16 cellular contexts compared by ENCODE assay signal in the genomic region with DNA sequence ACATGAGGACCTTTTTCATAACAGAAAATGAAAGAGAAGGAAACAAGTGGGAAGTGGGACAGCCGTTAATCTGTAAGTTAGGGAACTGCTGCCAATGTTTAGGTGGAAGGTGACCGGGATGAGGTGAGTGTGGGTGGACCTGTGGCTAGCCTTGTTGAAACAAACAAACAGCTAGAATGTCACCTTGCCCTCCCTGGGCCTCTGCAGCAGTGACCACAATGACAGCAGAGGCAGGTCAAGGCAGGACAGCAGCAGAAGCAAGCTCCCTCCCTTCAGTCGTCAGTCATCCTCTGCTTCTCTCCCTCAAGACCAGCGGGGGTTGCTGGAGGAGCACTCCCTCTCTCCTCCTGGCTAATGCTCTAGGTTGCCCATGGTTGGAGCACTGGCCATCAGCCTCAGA.
DNase-seq lines count a peak whose midpoint lies in the region; ATAC-seq, FAIRE-seq and TF ChIP-seq lines count a peak whose summit lies in the region.
"Had no signal": no experiment of that assay in that cellular context is flagged by ENCODE, and none has a peak within 500 bp of the region (broad histone marks: within the 10 kb centered on the region; RNA-seq: fewer than 3 reads in every experiment).

No MANE protein-coding gene starts in this region.

- no peaks in the 10 kb centered on the region for H3K9me3 Mint-ChIP-seq in immature natural killer cell
- H3K9me3 Mint-ChIP-seq: CD4-positive, CD25-positive, alpha-beta regulatory T cell; stimulated activated memory B cell treated with anti-CD40 and anti-IgM and Interleukin-4, amounts not matched to agents 10 μg/mL and 1 μg/mL and 100 μg/mL, for 72 hours had no signal

- H3K4me1 Mint-ChIP-seq in immature natural killer cell: peaks cover 42% of the 10 kb centered on the region in 2 donors

- H3K36me3 Mint-ChIP-seq in immature natural killer cell: peaks cover 5 to 8% (median 7%) of the 10 kb centered on the region in 3 donors

- no peaks in the 10 kb centered on the region for H3K9me3 ChIP-seq in RWPE2 (ENCODE audit: severe bottlenecking)
- H3K9me3 ChIP-seq: transverse colon had no signal

- no peak overlapping the region for H3K4me3 ChIP-seq in RWPE2 (ENCODE audit: severe bottlenecking)
- H3K4me3 ChIP-seq: transverse colon had no signal

- H3K27me3 Mint-ChIP-seq in immature natural killer cell (ENCODE audit: low read depth in 3 of 3): no peaks in the 10 kb centered on the region
- H3K27me3 Mint-ChIP-seq: CD4-positive, CD25-positive, alpha-beta regulatory T cell; stimulated activated memory B cell treated with anti-CD40 and anti-IgM and Interleukin-4, amounts not matched to agents 10 μg/mL and 1 μg/mL and 100 μg/mL, for 72 hours had no signal

- no peaks in the 10 kb centered on the region for H3K27me3 ChIP-seq in RWPE2 (ENCODE audit: insufficient read depth, poor library complexity, severe bottlenecking)
- H3K27me3 ChIP-seq: transverse colon had no signal

- peak; percentile 67 for FAIRE-seq in GM12892 (lab: Jason Lieb, UNC)
- FAIRE-seq: A204.1 had no signal

- H3K27ac Mint-ChIP-seq in immature natural killer cell: peak overlapping the region; percentile 16 to 74 (median 64)
- H3K27ac Mint-ChIP-seq: CD4-positive, CD25-positive, alpha-beta regulatory T cell; stimulated activated memory B cell treated with anti-CD40 and anti-IgM and Interleukin-4, amounts not matched to agents 10 μg/mL and 1 μg/mL and 100 μg/mL, for 72 hours had no signal

- TF ChIP-seq CTCF in RWPE2 (IDR thresholded peaks at IDR 0.05; ENCODE audit: poor library complexity, severe bottlenecking): no peak

- no peak overlapping the region for H3K27ac ChIP-seq in RWPE2 (ENCODE audit: poor library complexity, severe bottlenecking)

- peak overlapping the region in 2 of 5 donors; percentile 43 to 60 for H3K4me3 Mint-ChIP-seq in immature natural killer cell
- H3K4me3 Mint-ChIP-seq: CD4-positive, CD25-positive, alpha-beta regulatory T cell; stimulated activated memory B cell treated with anti-CD40 and anti-IgM and Interleukin-4, amounts not matched to agents 10 μg/mL and 1 μg/mL and 100 μg/mL, for 72 hours had no signal

- H3K36me3 ChIP-seq in RWPE2 (ENCODE audit: low read depth): no peaks in the 10 kb centered on the region
- H3K36me3 ChIP-seq: transverse colon had no signal

- DNase-seq in NCI-H1092 treated with DMSO at 0.1 percent for 48 hours (lab: John Stamatoyannopoulos, UW) (peak; percentile 55), NCI-H1092 (lab: John Stamatoyannopoulos, UW) (no peak), GM12892 (ENCODE audit: insufficient read length) (no peak), RWPE2 (ENCODE audit: low spot score) (no peak), immature natural killer cell (peak in 2 of 3 donors; percentile 10 to 11), NCI-H128 (lab: John Stamatoyannopoulos, UW; ENCODE audit: unreplicated experiment) (no peak)
- DNase-seq in activated naive CD4-positive, alpha-beta T cell treated with Interleukin-2 at 50 U/mL for 16 hours: no peak
- DNase-seq: amniotic stem cell; CD4-positive, CD25-positive, alpha-beta regulatory T cell; midbrain; MM.1S; NCI-H446 treated with DMSO at 0.1 percent for 48 hours; transverse colon had no signal

- TF ChIP-seq POLR2A in GM12892 (IDR thresholded peaks at IDR 0.05; ENCODE audit: low read depth, low read length): no peak

- ATAC-seq in RWPE2 (ENCODE audit: low read depth) (peak; percentile 40; the same call in 1 of the 3 replicates), HG02938 (IDR thresholded peaks at IDR 0.05; ENCODE audit: unreplicated experiment) (no peak)
- ATAC-seq: stimulated activated memory B cell treated with anti-CD40 and anti-IgM and Interleukin-4, amounts not matched to agents 10 μg/mL and 1 μg/mL and 100 μg/mL, for 72 hours had no signal

- no peaks in the 10 kb centered on the region for H3K4me1 ChIP-seq in RWPE2 (ENCODE audit: insufficient read depth, poor library complexity, severe bottlenecking)

Comparison
In these comparisons a context has a peak if more than half of its experiments do, and no peak if none do; other contexts are left out.
1. DNase-seq: peak in NCI-H1092 treated with DMSO at 0.1 percent for 48 hours (single experiment) and immature natural killer cell (2 of 3); none in NCI-H1092 (single experiment), GM12892 (single experiment), RWPE2 (single experiment), NCI-H128 (single experiment) and activated naive CD4-positive, alpha-beta T cell treated with Interleukin-2 at 50 U/mL for 16 hours (single experiment).